ENCODE assay signal across 12 cellular contexts in genomic region chr2:38394903-38395341, GRCh38. TPM values are rescaled to one million over a fixed set of nuclear protein-coding genes. Genes with fewer than 3 reads are reported as not detected.
DNase-seq lines count a peak whose midpoint lies in the region; ATAC-seq, FAIRE-seq and TF ChIP-seq lines count a peak whose summit lies in the region.
"Had no signal": no experiment of that assay in that cellular context is flagged by ENCODE, and none has a peak within 500 bp of the region (broad histone marks: within the 10 kb centered on the region; RNA-seq: fewer than 3 reads in every experiment).

No MANE protein-coding gene starts in this region.

- no peaks in the 10 kb centered on the region for H3K36me3 ChIP-seq in GM12878 (ENCODE audit: control insufficient read depth in 2 of 2, insufficient read depth in 2 of 2, low read length in 1 of 2)
- no peaks in the 10 kb centered on the region for H3K36me3 ChIP-seq in smooth muscle cell (ENCODE audit: low read depth)

- H3K27me3 ChIP-seq in GM12878 (replicated peaks in 1 of 2; ENCODE audit: control insufficient read depth in 2 of 2, insufficient read depth in 2 of 2, low read length in 1 of 2) (peaks cover 0 to 2% of the 10 kb centered on the region in 2 experiments; a peak in 1 of 4 replicates), smooth muscle cell (ENCODE audit: low read depth) (peaks cover 7% of the 10 kb centered on the region)

- H3K9ac ChIP-seq in GM12878 (ENCODE audit: control insufficient read depth, insufficient read depth, low read length) (no peak overlapping the region), smooth muscle cell (ENCODE audit: low read depth) (peak overlapping the region; percentile 35)

- no peak overlapping the region for H3K4me2 ChIP-seq in GM12878 (ENCODE audit: control insufficient read depth, insufficient read depth)
- peak overlapping the region; percentile 4 for H3K4me2 ChIP-seq in smooth muscle cell

- H4K20me1 ChIP-seq in GM12878 (ENCODE audit: control insufficient read depth, insufficient read depth) (no peaks in the 10 kb centered on the region), smooth muscle cell (ENCODE audit: low read depth) (no peaks in the 10 kb centered on the region)

- no peak overlapping the region for H2AFZ ChIP-seq in GM12878 (ENCODE audit: control insufficient read depth, low read depth, low read length)
- H2AFZ ChIP-seq in smooth muscle cell (ENCODE audit: low read depth) = no peak overlapping the region

- no peak for TF ChIP-seq RAD21 in GM12878 (IDR thresholded peaks at IDR 0.05; ENCODE audit: insufficient read depth, low read depth, low read length)

- H3K9me3 ChIP-seq in GM12878 (replicated peaks; ENCODE audit: control insufficient read depth, insufficient read depth, low read length) (peaks cover 2% of the 10 kb centered on the region; the same call in 1 of the 3 replicates), smooth muscle cell (replicated peaks; ENCODE audit: low read depth) (no peaks in the 10 kb centered on the region)

- RAD21 ChIA-PET in GM12878 (lab: Charles Lee; ENCODE audit: unreplicated experiment) = interaction anchor here (0.6 kb wide), 1 partner anchor 42 kb away, joined by 3 read pairs; no protein-coding TSS in a partner anchor

- CTCF ChIA-PET in GM12878 (lab: Yijun Ruan, JAX) = no interaction called here

- H3K79me2 ChIP-seq in GM12878 (ENCODE audit: control insufficient read depth, insufficient read depth, low read length) (no peaks in the 10 kb centered on the region), smooth muscle cell (ENCODE audit: low read depth) (no peaks in the 10 kb centered on the region)

- BruUV-seq in GM12878 (replicated peaks; lab: Mats Ljungman, UMichigan) = no TSS peak

- FAIRE-seq in GM12878 (lab: Jason Lieb, UNC) = peak; percentile 88

- no peak for TF ChIP-seq EP300 in GM12878 (IDR thresholded peaks at IDR 0.05; ENCODE audit: borderline replicate concordance in 1 of 2, control insufficient read depth in 1 of 2, low read depth in 2 of 2, low read length in 2 of 2)

- DNase-seq in NCI-H1048 (lab: John Stamatoyannopoulos, UW) (peak; percentile 53), GM12878 (ENCODE audit: low read depth, low spot score) (no peak), smooth muscle cell (lab: John Stamatoyannopoulos, UW; ENCODE audit: unreplicated experiment) (no peak), NCI-H1092 (lab: John Stamatoyannopoulos, UW) (no peak), NCI-H187 (lab: John Stamatoyannopoulos, UW) (no peak), NCI-H128 (lab: John Stamatoyannopoulos, UW; ENCODE audit: unreplicated experiment) (no peak)
- no peak for DNase-seq in stimulated activated CD4-positive, alpha-beta T cell treated with anti-CD3 and anti-CD28 coated beads, Interleukin-2, amount 100 ng/mL, for 24 hours
- DNase-seq: GF-D8; occipital lobe; stimulated activated CD4-positive, alpha-beta T cell treated with anti-CD3 and anti-CD28 coated beads, Interleukin-2, amount 100 ng/mL, for 48 hours had no signal

- H3K4me3 ChIP-seq in GM12878 = no peak overlapping the region
- no peak overlapping the region for H3K4me3 ChIP-seq in smooth muscle cell

- H3K4me1 ChIP-seq in GM12878 (ENCODE audit: control insufficient read depth, insufficient read depth, low read length) (no peaks in the 10 kb centered on the region), smooth muscle cell (ENCODE audit: low read depth) (no peaks in the 10 kb centered on the region)

- peak; percentile 44 for ATAC-seq in GM21529 (IDR thresholded peaks at IDR 0.05; ENCODE audit: unreplicated experiment)
- ATAC-seq in GM12878 = peak; percentile 92

- POLR2A ChIA-PET in GM12878 (lab: Charles Lee) = no interaction called here

- intact Hi-C loops in GM12878 (cut with micrococcal nuclease; ENCODE audit: unreplicated experiment) = no loop called here

- TF ChIP-seq CTCF in GM12878 (IDR thresholded peaks at IDR 0.05 in 2 of 3, conservative IDR thresholded peaks at IDR 0.05 in 1 of 3; ENCODE audit: control insufficient read depth in 2 of 3, extremely low read depth in 1 of 3, insufficient read depth in 1 of 3, low read depth in 3 of 3, low read length in 3 of 3) (no peak), smooth muscle cell (IDR thresholded peaks at IDR 0.05; ENCODE audit: borderline replicate concordance, insufficient read depth, poor library complexity, severe bottlenecking) (no peak)

- in situ Hi-C loops in GM12878 (cut with MboI) = no loop called here

- 60% methylated on average over 5 of the region's 5 CpGs for WGBS in GM12878 (ENCODE audit: insufficient coverage, insufficient replicate concordance, low lambda C conversion rate, missing lambda C conversion rate)
- WGBS in smooth muscle cell (ENCODE audit: low lambda C conversion rate) = 27% methylated on average over 5 of the region's 5 CpGs

- no peak overlapping the region for H3K27ac ChIP-seq in GM12878 (ENCODE audit: control insufficient read depth, insufficient read depth)
- peak overlapping the region; percentile 79 for H3K27ac ChIP-seq in smooth muscle cell (ENCODE audit: low read depth)
- H3K27ac ChIP-seq: VCaP had no signal

- H3F3A ChIP-seq in smooth muscle cell (ENCODE audit: low read depth) = no peaks in the 10 kb centered on the region

- SMC1A ChIA-PET in GM12878 (lab: Charles Lee; ENCODE audit: uncharacterized antibody, unreplicated experiment) = interaction anchor here (0.9 to 1.8 kb wide), 2 partner anchors 43 to 45 kb away, joined by 3 to 5 read pairs; no protein-coding TSS in a partner anchor

- no peak for TF ChIP-seq POLR2A in GM12878 (IDR thresholded peaks at IDR 0.05; ENCODE audit: low read depth, low read length)

TF ChIP-seq in GM12878, 131 proteins besides CTCF, POLR2A, EP300 and RAD21 (continues in another document):
- TF ChIP-seq BCL11A (IDR thresholded peaks at IDR 0.05; ENCODE audit: low read depth, low read length) (peak; percentile 70; the same call in 1 of the 2 replicates), HDGF (IDR thresholded peaks at IDR 0.05) (no peak), ATF2 (IDR thresholded peaks at IDR 0.05; ENCODE audit: low read length) (0 out of 2 replicates have a peak, but pooled peaks have one; percentile 18), IKZF1 (conservative IDR thresholded peaks at IDR 0.05) (0 out of 2 replicates have a peak, but pooled peaks have one; percentile 31), MTA2 (IDR thresholded peaks at IDR 0.05; ENCODE audit: low read depth) (peak; percentile 95), DPF2 (IDR thresholded peaks at IDR 0.05) (0 out of 2 replicates have a peak, but pooled peaks have one; percentile 45), ATF7 (IDR thresholded peaks at IDR 0.05; ENCODE audit: low read depth) (peak; percentile 95), BMI1 (IDR thresholded peaks at IDR 0.05; ENCODE audit: borderline replicate concordance) (0 out of 2 replicates have a peak, but pooled peaks have one; percentile 22), MEF2A (IDR thresholded peaks at IDR 0.05; ENCODE audit: insufficient read depth, low read depth, low read length) (no peak), POU2F2 (IDR thresholded peaks at IDR 0.05; ENCODE audit: borderline replicate concordance, low read depth, low read length) (peak; percentile 93; the same call in 2 of the 3 replicates), IKZF2 (IDR thresholded peaks at IDR 0.05) (peak in 1 of 2 experiments; percentile 72), RUNX3 (IDR thresholded peaks at IDR 0.05; ENCODE audit: low read length) (peak; percentile 73), MEF2B (IDR thresholded peaks at IDR 0.05; ENCODE audit: partially characterized antibody, poor library complexity, severe bottlenecking) (peak; percentile 67), BHLHE40 (IDR thresholded peaks at IDR 0.05; ENCODE audit: borderline replicate concordance in 1 of 2, low read depth in 2 of 2, low read length in 1 of 2) (peak in 1 of 2 experiments; percentile 53; a peak in 1 of 4 replicates), SUPT20H (IDR thresholded peaks at IDR 0.05; ENCODE audit: borderline replicate concordance, control insufficient read depth, low read depth, low read length) (no peak), RFX5 (IDR thresholded peaks at IDR 0.05; ENCODE audit: low read depth, low read length) (no peak), GATAD2B (conservative IDR thresholded peaks at IDR 0.05; ENCODE audit: low read depth) (0 out of 2 replicates have a peak, but pooled peaks have one; percentile 34)

RNA-seq across cellular contexts. Expression of gene ATL2, which starts 17.8 kb away (rescaled TPM):
- 377 and 379 TPM in 2 replicates for total RNA-seq in GM12878 (2013; cell fraction: nucleolus; rRNA removed)
- total RNA-seq in GM12878 (2014; rRNA removed) (49.6 and 60.7 TPM in 2 replicates), GM12878 (2014; rRNA removed; fragmentation: Illumina TruSeq; extraction: Trizol) (44.7 and 51.5 TPM in 2 replicates), GM12878 (2021) (44.4 and 48.2 TPM in 2 replicates), smooth muscle cell (56.7 and 62.2 TPM in 2 replicates)
- 15.7 TPM for polyA plus RNA-seq in GM12878 (2011; ENCODE audit: low read depth)
- polyA plus RNA-seq in GM12878 (2011; rRNA removed) (49.6 and 68.7 TPM in 2 replicates), GM12878 (2014; fragmentation: Illumina TruSeq; extraction: Trizol) (43.3 and 53.6 TPM in 2 replicates), GM12878 (2014; fragmentation: Nextera tagmentation; extraction: Ambion mirVana) (10 to 100 TPM in 1 of 2 experiments, 1 to 10 TPM in 1; 8.6 to 12.6 TPM), GM12878 (2014; rRNA removed) (40.2 and 40.7 TPM in 2 replicates), GM12878 (2016; fragmentation: Nextera tagmentation; extraction: Ambion mirVana) (10 to 100 TPM; 33.2 to 34.5 TPM), smooth muscle cell (17.5 and 19.9 TPM in 2 replicates)
- polyA plus RNA-seq in GM12878 (2011; cell fraction: cytosol; rRNA removed) = 35.8 and 40.6 TPM in 2 replicates
- polyA plus RNA-seq in GM12878 (2011; cell fraction: nucleus; rRNA removed) = 71.5 and 131 TPM in 2 replicates
- 19.0 and 27.1 TPM in 2 replicates for polyA plus RNA-seq in GM12878 (2012)
- 33.8 and 61.5 TPM in 2 replicates for polyA minus RNA-seq in GM12878 (2011; rRNA and poly(A)+ RNA removed)
- polyA minus RNA-seq in GM12878 (2011; cell fraction: cytosol; rRNA and poly(A)+ RNA removed) = 16.3 and 19.1 TPM in 2 replicates
- 62.7 and 96.7 TPM in 2 replicates for polyA minus RNA-seq in GM12878 (2011; cell fraction: nucleus; rRNA and poly(A)+ RNA removed)
